ENCODE assay signal across 2 cellular contexts in the genomic region with DNA sequence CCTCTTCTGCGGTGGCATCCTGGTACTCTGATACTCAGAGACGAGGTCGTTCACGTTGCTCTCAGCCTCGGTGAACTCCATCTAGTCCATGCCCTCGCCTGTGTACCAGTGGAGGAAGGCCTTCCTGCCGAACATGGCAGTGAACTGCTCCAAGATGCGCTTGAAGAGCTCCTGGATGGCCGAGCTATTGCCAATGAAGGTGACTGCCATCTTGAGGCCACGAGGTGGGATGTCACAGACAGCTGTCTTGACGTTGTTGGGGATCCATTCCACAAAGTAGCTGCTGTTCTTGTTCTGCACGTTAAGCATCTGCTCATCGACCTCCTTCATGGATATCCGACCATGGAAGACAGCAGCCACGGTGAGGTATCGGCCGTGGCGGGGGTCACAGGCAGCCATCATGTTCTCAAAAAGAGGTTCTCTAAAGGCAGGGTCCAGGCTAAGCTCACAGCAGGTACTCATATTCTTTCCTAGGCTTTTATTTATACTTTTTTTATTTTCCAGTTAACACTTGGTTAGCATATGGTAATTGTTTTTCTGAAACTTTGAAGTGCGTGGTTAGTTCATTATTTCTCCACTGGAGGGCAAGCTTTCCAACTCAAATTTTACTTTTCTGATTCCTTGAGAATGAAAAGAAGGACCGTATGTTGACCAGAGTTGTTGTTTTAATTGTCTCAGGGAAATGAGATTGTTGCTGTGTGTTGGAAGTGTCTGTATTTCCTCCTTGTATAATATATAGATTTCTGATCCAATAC.
TF ChIP-seq lines count a peak whose summit lies in the region.

No MANE protein-coding gene starts in this region.

TF ChIP-seq in GM23338, 12 proteins besides CTCF, POLR2A, EP300 and RAD21 (continued from another document):
- TF ChIP-seq ZNF462 (CRISPR knock-in tag; IDR thresholded peaks at IDR 0.05) (no peak), ZNF331 (CRISPR knock-in tag; IDR thresholded peaks at IDR 0.05; ENCODE audit: low read depth) (no peak), REST (IDR thresholded peaks at IDR 0.05; ENCODE audit: unreplicated experiment) (no peak), ETS1 (IDR thresholded peaks at IDR 0.05) (no peak)

TF ChIP-seq in WTC11, 78 proteins besides CTCF, POLR2A, EP300 and RAD21:
- TF ChIP-seq, protein P1, sequence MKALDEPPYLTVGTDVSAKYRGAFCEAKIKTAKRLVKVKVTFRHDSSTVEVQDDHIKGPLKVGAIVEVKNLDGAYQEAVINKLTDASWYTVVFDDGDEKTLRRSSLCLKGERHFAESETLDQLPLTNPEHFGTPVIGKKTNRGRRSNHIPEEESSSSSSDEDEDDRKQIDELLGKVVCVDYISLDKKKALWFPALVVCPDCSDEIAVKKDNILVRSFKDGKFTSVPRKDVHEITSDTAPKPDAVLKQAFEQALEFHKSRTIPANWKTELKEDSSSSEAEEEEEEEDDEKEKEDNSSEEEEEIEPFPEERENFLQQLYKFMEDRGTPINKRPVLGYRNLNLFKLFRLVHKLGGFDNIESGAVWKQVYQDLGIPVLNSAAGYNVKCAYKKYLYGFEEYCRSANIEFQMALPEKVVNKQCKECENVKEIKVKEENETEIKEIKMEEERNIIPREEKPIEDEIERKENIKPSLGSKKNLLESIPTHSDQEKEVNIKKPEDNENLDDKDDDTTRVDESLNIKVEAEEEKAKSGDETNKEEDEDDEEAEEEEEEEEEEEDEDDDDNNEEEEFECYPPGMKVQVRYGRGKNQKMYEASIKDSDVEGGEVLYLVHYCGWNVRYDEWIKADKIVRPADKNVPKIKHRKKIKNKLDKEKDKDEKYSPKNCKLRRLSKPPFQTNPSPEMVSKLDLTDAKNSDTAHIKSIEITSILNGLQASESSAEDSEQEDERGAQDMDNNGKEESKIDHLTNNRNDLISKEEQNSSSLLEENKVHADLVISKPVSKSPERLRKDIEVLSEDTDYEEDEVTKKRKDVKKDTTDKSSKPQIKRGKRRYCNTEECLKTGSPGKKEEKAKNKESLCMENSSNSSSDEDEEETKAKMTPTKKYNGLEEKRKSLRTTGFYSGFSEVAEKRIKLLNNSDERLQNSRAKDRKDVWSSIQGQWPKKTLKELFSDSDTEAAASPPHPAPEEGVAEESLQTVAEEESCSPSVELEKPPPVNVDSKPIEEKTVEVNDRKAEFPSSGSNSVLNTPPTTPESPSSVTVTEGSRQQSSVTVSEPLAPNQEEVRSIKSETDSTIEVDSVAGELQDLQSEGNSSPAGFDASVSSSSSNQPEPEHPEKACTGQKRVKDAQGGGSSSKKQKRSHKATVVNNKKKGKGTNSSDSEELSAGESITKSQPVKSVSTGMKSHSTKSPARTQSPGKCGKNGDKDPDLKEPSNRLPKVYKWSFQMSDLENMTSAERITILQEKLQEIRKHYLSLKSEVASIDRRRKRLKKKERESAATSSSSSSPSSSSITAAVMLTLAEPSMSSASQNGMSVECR (CRISPR knock-in tag; IDR thresholded peaks at IDR 0.05; ENCODE audit: borderline replicate concordance) = no peak
- TF ChIP-seq ZNF232 (CRISPR knock-in tag; IDR thresholded peaks at IDR 0.05) (no peak), SMAD3 (CRISPR knock-in tag; IDR thresholded peaks at IDR 0.05; ENCODE audit: borderline replicate concordance) (no peak), ZNF263 (CRISPR knock-in tag; IDR thresholded peaks at IDR 0.05; ENCODE audit: low read depth) (no peak), ATF1 (CRISPR knock-in tag; IDR thresholded peaks at IDR 0.05) (no peak), OVOL2 (CRISPR knock-in tag; IDR thresholded peaks at IDR 0.05; ENCODE audit: borderline replicate concordance) (no peak), JUN (CRISPR knock-in tag; IDR thresholded peaks at IDR 0.05) (no peak), ZNF671 (CRISPR knock-in tag; IDR thresholded peaks at IDR 0.05) (no peak), KAT7 (CRISPR knock-in tag; IDR thresholded peaks at IDR 0.05; ENCODE audit: borderline replicate concordance) (no peak), PRRX2 (CRISPR knock-in tag; IDR thresholded peaks at IDR 0.05) (no peak), RORB (CRISPR knock-in tag; IDR thresholded peaks at IDR 0.05) (no peak), MXD4 (CRISPR knock-in tag; IDR thresholded peaks at IDR 0.05; ENCODE audit: borderline replicate concordance) (no peak), FOXJ3 (CRISPR knock-in tag; IDR thresholded peaks at IDR 0.05; ENCODE audit: borderline replicate concordance) (no peak), SP1 (CRISPR knock-in tag; conservative IDR thresholded peaks at IDR 0.05) (no peak), NFATC4 (CRISPR knock-in tag; IDR thresholded peaks at IDR 0.05) (no peak), IRF2 (CRISPR knock-in tag; IDR thresholded peaks at IDR 0.05; ENCODE audit: borderline replicate concordance, low read depth) (no peak), JAZF1 (CRISPR knock-in tag; IDR thresholded peaks at IDR 0.05) (no peak)
- TF ChIP-seq, protein P2, sequence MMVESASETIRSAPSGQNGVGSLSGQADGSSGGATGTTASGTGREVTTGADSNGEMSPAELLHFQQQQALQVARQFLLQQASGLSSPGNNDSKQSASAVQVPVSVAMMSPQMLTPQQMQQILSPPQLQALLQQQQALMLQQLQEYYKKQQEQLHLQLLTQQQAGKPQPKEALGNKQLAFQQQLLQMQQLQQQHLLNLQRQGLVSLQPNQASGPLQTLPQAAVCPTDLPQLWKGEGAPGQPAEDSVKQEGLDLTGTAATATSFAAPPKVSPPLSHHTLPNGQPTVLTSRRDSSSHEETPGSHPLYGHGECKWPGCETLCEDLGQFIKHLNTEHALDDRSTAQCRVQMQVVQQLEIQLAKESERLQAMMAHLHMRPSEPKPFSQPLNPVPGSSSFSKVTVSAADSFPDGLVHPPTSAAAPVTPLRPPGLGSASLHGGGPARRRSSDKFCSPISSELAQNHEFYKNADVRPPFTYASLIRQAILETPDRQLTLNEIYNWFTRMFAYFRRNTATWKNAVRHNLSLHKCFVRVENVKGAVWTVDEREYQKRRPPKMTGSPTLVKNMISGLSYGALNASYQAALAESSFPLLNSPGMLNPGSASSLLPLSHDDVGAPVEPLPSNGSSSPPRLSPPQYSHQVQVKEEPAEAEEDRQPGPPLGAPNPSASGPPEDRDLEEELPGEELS (CRISPR knock-in tag; IDR thresholded peaks at IDR 0.05) = no peak
- TF ChIP-seq, protein P3, sequence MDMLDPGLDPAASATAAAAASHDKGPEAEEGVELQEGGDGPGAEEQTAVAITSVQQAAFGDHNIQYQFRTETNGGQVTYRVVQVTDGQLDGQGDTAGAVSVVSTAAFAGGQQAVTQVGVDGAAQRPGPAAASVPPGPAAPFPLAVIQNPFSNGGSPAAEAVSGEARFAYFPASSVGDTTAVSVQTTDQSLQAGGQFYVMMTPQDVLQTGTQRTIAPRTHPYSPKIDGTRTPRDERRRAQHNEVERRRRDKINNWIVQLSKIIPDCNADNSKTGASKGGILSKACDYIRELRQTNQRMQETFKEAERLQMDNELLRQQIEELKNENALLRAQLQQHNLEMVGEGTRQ (CRISPR knock-in tag; IDR thresholded peaks at IDR 0.05) = no peak
